12 cellular contexts compared by ENCODE assay signal in the genomic region with DNA sequence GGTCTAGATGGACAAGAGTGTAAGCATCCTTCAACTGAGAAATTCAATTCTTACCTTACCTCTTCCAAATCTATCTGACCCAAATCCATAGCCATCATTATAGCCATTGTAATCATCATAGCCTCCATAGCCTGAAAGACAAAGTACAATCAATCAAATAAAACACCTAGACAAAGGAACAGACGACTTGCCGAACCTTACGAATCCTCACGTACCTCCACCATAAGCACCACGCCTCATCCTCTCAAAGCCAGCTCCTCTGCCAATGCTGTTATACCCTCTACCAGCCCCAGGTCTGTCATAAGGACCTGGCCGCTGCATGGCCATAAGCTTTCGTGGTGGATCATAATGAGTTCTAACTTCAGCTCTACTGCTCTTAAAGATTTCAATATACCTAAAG. TPM values are rescaled to one million over a fixed set of nuclear protein-coding genes. Genes with fewer than 3 reads are reported as not detected.
DNase-seq lines count a peak whose midpoint lies in the region; ATAC-seq, FAIRE-seq and TF ChIP-seq lines count a peak whose summit lies in the region.
"Had no signal": no experiment of that assay in that cellular context is flagged by ENCODE, and none has a peak within 500 bp of the region (broad histone marks: within the 10 kb centered on the region; RNA-seq: fewer than 3 reads in every experiment).

No MANE protein-coding gene starts in this region.

- H3K9me3 ChIP-seq in endothelial cell of umbilical vein (replicated peaks; ENCODE audit: control insufficient read depth, insufficient read depth, low read length) (no peaks in the 10 kb centered on the region), skeletal muscle satellite cell (replicated peaks; ENCODE audit: low read length) (no peaks in the 10 kb centered on the region)
- H3K9me3 ChIP-seq: colonic mucosa, tibial artery had no signal

- no peak overlapping the region for H3K4me3 Mint-ChIP-seq in activated CD8-positive, alpha-beta memory T cell treated with anti-CD3 and anti-CD28 coated beads, Interleukin-2, amount 10 ng/mL, durations not matched to agents 7 days and 5 days
- H3K4me3 Mint-ChIP-seq in T-cell = peak overlapping the region; percentile 2 to 51 (median 18)

- no peak overlapping the region for H2AFZ ChIP-seq in endothelial cell of umbilical vein (ENCODE audit: low read depth, low read length)

- CTCF ChIA-PET in activated CD8-positive, alpha-beta memory T cell treated with anti-CD3 and anti-CD28 coated beads, Interleukin-2, amount 10 ng/mL, durations not matched to agents 7 days and 5 days (lab: Charles Lee) = interaction anchor here (1.5 kb wide), 1 partner anchor 61 kb away, joined by 3 read pairs; no protein-coding TSS in a partner anchor
- CTCF ChIA-PET in T-cell (lab: Charles Lee) (no interaction called here), endothelial cell of umbilical vein (lab: Charles Lee) (no interaction called here)

- H3K27ac ChIP-seq in endothelial cell of umbilical vein (ENCODE audit: insufficient read depth, low read depth, low read length) = no peak overlapping the region
- H3K27ac ChIP-seq: colonic mucosa, tibial artery had no signal

- peaks cover 85% of the 10 kb centered on the region for H3K36me3 Mint-ChIP-seq in activated CD8-positive, alpha-beta memory T cell treated with anti-CD3 and anti-CD28 coated beads, Interleukin-2, amount 10 ng/mL, durations not matched to agents 7 days and 5 days
- peaks cover 81% of the 10 kb centered on the region for H3K36me3 Mint-ChIP-seq in T-cell

- no peak overlapping the region for H3K9ac ChIP-seq in endothelial cell of umbilical vein (replicated peaks; ENCODE audit: extremely low read depth, insufficient read depth, low read length)
- no peak overlapping the region for H3K9ac ChIP-seq in skeletal muscle satellite cell (ENCODE audit: low read depth, low read length)

- H3K36me3 ChIP-seq in endothelial cell of umbilical vein (ENCODE audit: control insufficient read depth in 2 of 2, extremely low read depth in 1 of 2, insufficient read depth in 2 of 2, low read length in 2 of 2) (peaks cover 46 to 74% of the 10 kb centered on the region in 2 experiments), skeletal muscle satellite cell (ENCODE audit: insufficient read depth, low read length) (peaks cover 98% of the 10 kb centered on the region)

- no peak for FAIRE-seq in endothelial cell of umbilical vein (lab: Jason Lieb, UNC)
- FAIRE-seq: G401.6 had no signal

- H4K20me1 ChIP-seq in endothelial cell of umbilical vein (replicated peaks; ENCODE audit: control insufficient read depth, extremely low read depth, insufficient read depth, low read length) = peaks cover 47% of the 10 kb centered on the region

- peaks cover 44% of the 10 kb centered on the region for H3K4me1 ChIP-seq in endothelial cell of umbilical vein (ENCODE audit: control insufficient read depth, extremely low read depth, insufficient read depth, low read length)
- peaks cover 25% of the 10 kb centered on the region for H3K4me1 ChIP-seq in skeletal muscle satellite cell (ENCODE audit: control insufficient read depth, insufficient read depth, low read length)

- no peak overlapping the region for H3K4me3 ChIP-seq in endothelial cell of umbilical vein (replicated peaks in 1 of 3; ENCODE audit: insufficient read depth in 1 of 3, low read depth in 1 of 3, low read length in 3 of 3)
- no peak overlapping the region for H3K4me3 ChIP-seq in skeletal muscle satellite cell (ENCODE audit: low read length)
- H3K4me3 ChIP-seq: colonic mucosa, tibial artery had no signal

- intact Hi-C loops in endothelial cell of umbilical vein (cut with micrococcal nuclease) = no loop called here

- DNase-seq in activated CD8-positive, alpha-beta memory T cell treated with anti-CD3 and anti-CD28 coated beads, Interleukin-2, amount 10 ng/mL, durations not matched to agents 7 days and 5 days = no peak
- DNase-seq in activated CD8-positive, alpha-beta memory T cell treated with anti-CD3 and anti-CD28 coated beads, Interleukin-2, amount 50 U/mL, for 4 hours = no peak
- DNase-seq in T-cell (no peak), endothelial cell of umbilical vein (ENCODE audit: low read depth, low spot score) (no peak), NCI-H748 (lab: John Stamatoyannopoulos, UW; ENCODE audit: unreplicated experiment) (no peak), DMS153 (lab: John Stamatoyannopoulos, UW) (no peak), DMS79 (lab: John Stamatoyannopoulos, UW) (no peak)
- DNase-seq: colonic mucosa, MV-4-11 had no signal

- no peaks in the 10 kb centered on the region for H3K27me3 ChIP-seq in endothelial cell of umbilical vein (ENCODE audit: control insufficient read depth in 2 of 2, insufficient read depth in 2 of 2, low read length in 2 of 2)
- H3K27me3 ChIP-seq in skeletal muscle satellite cell (ENCODE audit: control insufficient read depth, insufficient read depth, low read length) = no peaks in the 10 kb centered on the region
- H3K27me3 ChIP-seq: colonic mucosa, tibial artery had no signal

- ATAC-seq in activated CD8-positive, alpha-beta memory T cell treated with anti-CD3 and anti-CD28 coated beads, Interleukin-2, amount 10 ng/mL, durations not matched to agents 7 days and 5 days = no peak
- ATAC-seq in T-cell (replicated peaks in 1 of 4) = no peak

- BruUV-seq in endothelial cell of umbilical vein (replicated peaks; lab: Mats Ljungman, UMichigan) = no TSS peak

- H3K4me2 ChIP-seq in endothelial cell of umbilical vein (ENCODE audit: insufficient read depth, low read length) (peak overlapping the region; percentile 13), skeletal muscle satellite cell (ENCODE audit: low read length) (peak overlapping the region; percentile 95)

- peaks cover 66% of the 10 kb centered on the region for H3K4me1 Mint-ChIP-seq in activated CD8-positive, alpha-beta memory T cell treated with anti-CD3 and anti-CD28 coated beads, Interleukin-2, amount 10 ng/mL, durations not matched to agents 7 days and 5 days
- peaks cover 75 to 92% (median 76%) of the 10 kb centered on the region in 3 donors for H3K4me1 Mint-ChIP-seq in T-cell

- peaks cover 88% of the 10 kb centered on the region for H3K79me2 ChIP-seq in endothelial cell of umbilical vein (ENCODE audit: control insufficient read depth, insufficient read depth, low read length)

- TF ChIP-seq POLR2A in endothelial cell of umbilical vein (IDR thresholded peaks at IDR 0.05; ENCODE audit: low read depth, low read length) = no peak

- peak overlapping the region; percentile 69 for H3K27ac Mint-ChIP-seq in activated CD8-positive, alpha-beta memory T cell treated with anti-CD3 and anti-CD28 coated beads, Interleukin-2, amount 10 ng/mL, durations not matched to agents 7 days and 5 days
- peak overlapping the region; percentile 16 to 42 for H3K27ac Mint-ChIP-seq in T-cell

- dilution Hi-C loops in endothelial cell of umbilical vein (cut with MboI; ENCODE audit: extremely low pct_ligation_motif_present, low sequenced_read_pairs) = no loop called here

- TF ChIP-seq CTCF in endothelial cell of umbilical vein (IDR thresholded peaks at IDR 0.05; ENCODE audit: extremely low read depth in 1 of 2, insufficient read depth in 1 of 2, low read depth in 1 of 2, low read length in 2 of 2) = no peak

- no peaks in the 10 kb centered on the region for H3K9me1 ChIP-seq in endothelial cell of umbilical vein (replicated peaks; ENCODE audit: control insufficient read depth, extremely low read depth, insufficient read depth, low read length)

- H3K27me3 Mint-ChIP-seq in activated CD8-positive, alpha-beta memory T cell treated with anti-CD3 and anti-CD28 coated beads, Interleukin-2, amount 10 ng/mL, durations not matched to agents 7 days and 5 days = no peaks in the 10 kb centered on the region
- no peaks in the 10 kb centered on the region for H3K27me3 Mint-ChIP-seq in T-cell

- POLR2A ChIA-PET in T-cell (lab: Charles Lee) (interaction anchor here (0.5 to 0.6 kb wide), 2 partner anchors 62 to 193 kb away, joined by 3 read pairs; no protein-coding TSS in a partner anchor), endothelial cell of umbilical vein (lab: Charles Lee) (no interaction called here)

- H3K9me3 Mint-ChIP-seq in activated CD8-positive, alpha-beta memory T cell treated with anti-CD3 and anti-CD28 coated beads, Interleukin-2, amount 10 ng/mL, durations not matched to agents 7 days and 5 days (ENCODE audit: low read depth) = no peaks in the 10 kb centered on the region
- H3K9me3 Mint-ChIP-seq in T-cell = no peaks in the 10 kb centered on the region

TF ChIP-seq in endothelial cell of umbilical vein, 7 proteins besides CTCF, POLR2A, EP300 and RAD21:
- TF ChIP-seq FOS (IDR thresholded peaks at IDR 0.05; ENCODE audit: borderline replicate concordance, insufficient read depth, low read length) (no peak), POLR2AphosphoS5 (IDR thresholded peaks at IDR 0.05; ENCODE audit: insufficient read depth, low read depth, low read length) (no peak), GATA2 (IDR thresholded peaks at IDR 0.05; ENCODE audit: insufficient read depth, insufficient read length, low read depth, low read length) (no peak), MYC (IDR thresholded peaks at IDR 0.05; ENCODE audit: low read depth, low read length) (no peak), EZH2 (IDR thresholded peaks at IDR 0.05; ENCODE audit: borderline replicate concordance, low read depth, low read length, severe bottlenecking) (no peak), JUN (IDR thresholded peaks at IDR 0.05; ENCODE audit: borderline replicate concordance, insufficient read depth, insufficient read length, low read depth) (no peak)
- TF ChIP-seq, protein P1, sequence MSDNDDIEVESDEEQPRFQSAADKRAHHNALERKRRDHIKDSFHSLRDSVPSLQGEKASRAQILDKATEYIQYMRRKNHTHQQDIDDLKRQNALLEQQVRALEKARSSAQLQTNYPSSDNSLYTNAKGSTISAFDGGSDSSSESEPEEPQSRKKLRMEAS (IDR thresholded peaks at IDR 0.05; ENCODE audit: insufficient read depth, insufficient read length) = no peak

RNA-seq across cellular contexts. Expression of a gene that starts 5.5 kb away (rescaled TPM):
- 1,000 to 10,000 TPM in 1 of 2 experiments, 100 to 1,000 TPM in 1; 811 to 1,007 TPM for total RNA-seq in activated CD8-positive, alpha-beta memory T cell treated with anti-CD3 and anti-CD28 coated beads, Interleukin-2, amount 10 ng/mL, durations not matched to agents 7 days and 5 days
- total RNA-seq in T-cell = 1,000 to 10,000 TPM; 1,278 to 2,165 (median 1,301) TPM
- 969 and 993 TPM in 2 replicates for total RNA-seq in endothelial cell of umbilical vein
- polyA plus RNA-seq in endothelial cell of umbilical vein = 197 and 348 TPM in 2 replicates
- 194 and 211 TPM in 2 replicates for polyA plus RNA-seq in endothelial cell of umbilical vein (2011; cell fraction: cytosol; rRNA removed)
- 1,780 and 2,211 TPM in 2 replicates for polyA plus RNA-seq in endothelial cell of umbilical vein (2011; cell fraction: nucleus; rRNA removed)
- polyA plus RNA-seq in endothelial cell of umbilical vein (2012) = 429 and 572 TPM in 2 replicates
- polyA minus RNA-seq in endothelial cell of umbilical vein = 804 and 1,117 TPM in 2 replicates
- polyA minus RNA-seq in endothelial cell of umbilical vein (2011; cell fraction: cytosol; rRNA and poly(A)+ RNA removed) = 519 TPM
- polyA minus RNA-seq in endothelial cell of umbilical vein (2011; cell fraction: nucleus; rRNA and poly(A)+ RNA removed) = 1,579 and 2,590 TPM in 2 replicates
- 272 and 428 TPM in 2 replicates for total RNA-seq in skeletal muscle satellite cell (2012; rRNA removed)
